11 cellular contexts compared by ENCODE assay signal in genomic region chr22:26485013-26485412, GRCh38. TPM values are rescaled to one million over a fixed set of nuclear protein-coding genes. Genes with fewer than 3 reads are reported as not detected.
A peak's percentile ranks its signal among the peaks of the same experiment; 100 is the strongest.
DNase-seq lines count a peak whose midpoint lies in the region; ATAC-seq and TF ChIP-seq lines count a peak whose summit lies in the region.
"Had no signal": no experiment of that assay in that cellular context is flagged by ENCODE, and none has a peak within 500 bp of the region (broad histone marks: within the 10 kb centered on the region; RNA-seq: fewer than 3 reads in every experiment).

No MANE protein-coding gene starts in this region.

- no peak for ATAC-seq in activated T-helper 17 cell treated with anti-CD3 and anti-CD28 coated beads, Interleukin-2, amount 50 U/mL, for 72 hours (replicated peaks)
- no peak for ATAC-seq in upper lobe of right lung

- H3K27me3 Mint-ChIP-seq in activated naive CD4-positive, alpha-beta T cell treated with anti-CD3 and anti-CD28 coated beads, Interleukin-2, amount 50 U/mL, for 24 hours: no peaks in the 10 kb centered on the region
- H3K27me3 Mint-ChIP-seq in activated T-helper 17 cell treated with anti-CD3 and anti-CD28 coated beads, Interleukin-2, amount 50 U/mL, for 72 hours: no peaks in the 10 kb centered on the region

- no peak overlapping the region for H3K9ac ChIP-seq in iPS-20b (ENCODE audit: low read depth, low read length)

- peaks cover 52% of the 10 kb centered on the region for H3K4me1 Mint-ChIP-seq in activated naive CD4-positive, alpha-beta T cell treated with anti-CD3 and anti-CD28 coated beads, Interleukin-2, amount 50 U/mL, for 24 hours
- H3K4me1 Mint-ChIP-seq in activated T-helper 17 cell treated with anti-CD3 and anti-CD28 coated beads, Interleukin-2, amount 50 U/mL, for 72 hours: peaks cover 37% of the 10 kb centered on the region

- H3K27ac ChIP-seq in iPS-20b (ENCODE audit: low read length): no peak overlapping the region
- H3K27ac ChIP-seq in upper lobe of right lung: peak overlapping the region; percentile 98

- TF ChIP-seq CTCF in upper lobe of right lung (IDR thresholded peaks at IDR 0.05): no peak

- peaks cover 6% of the 10 kb centered on the region; the same call in 1 of the 2 replicates for H3K4me1 ChIP-seq in iPS-20b (ENCODE audit: insufficient read depth, low read length)
- peaks cover 46% of the 10 kb centered on the region for H3K4me1 ChIP-seq in upper lobe of right lung

- peak overlapping the region; percentile 99; the same call in 1 of the 2 replicates for H3K4me3 ChIP-seq in iPS-20b (ENCODE audit: low read length)
- no peak overlapping the region for H3K4me3 ChIP-seq in upper lobe of right lung

- no peak for DNase-seq in activated naive CD4-positive, alpha-beta T cell (lab: John Stamatoyannopoulos, UW)
- no peak for DNase-seq in upper lobe of right lung
- DNase-seq in NCI-H82 (lab: John Stamatoyannopoulos, UW): no peak
- DNase-seq in GM19240 (ENCODE audit: insufficient read length, low spot score): no peak
- no peak for DNase-seq in NCI-H2081 treated with DMSO at 0.1 percent for 48 hours (lab: John Stamatoyannopoulos, UW)
- DNase-seq: activated gamma-delta T cell, KG1, SHP77 had no signal

- H3K36me3 Mint-ChIP-seq in activated naive CD4-positive, alpha-beta T cell treated with anti-CD3 and anti-CD28 coated beads, Interleukin-2, amount 50 U/mL, for 24 hours: peaks cover 9% of the 10 kb centered on the region
- H3K36me3 Mint-ChIP-seq in activated T-helper 17 cell treated with anti-CD3 and anti-CD28 coated beads, Interleukin-2, amount 50 U/mL, for 72 hours (ENCODE audit: low read depth): peaks cover 62% of the 10 kb centered on the region

- no peaks in the 10 kb centered on the region for H3K9me3 ChIP-seq in iPS-20b (ENCODE audit: insufficient read depth, low read depth, low read length)
- H3K9me3 ChIP-seq in upper lobe of right lung: no peaks in the 10 kb centered on the region

- H3K4me3 Mint-ChIP-seq in activated naive CD4-positive, alpha-beta T cell treated with anti-CD3 and anti-CD28 coated beads, Interleukin-2, amount 50 U/mL, for 24 hours: peak overlapping the region; percentile 97
- H3K4me3 Mint-ChIP-seq in activated T-helper 17 cell treated with anti-CD3 and anti-CD28 coated beads, Interleukin-2, amount 50 U/mL, for 72 hours: peak overlapping the region; percentile 91

- intact Hi-C loops in upper lobe of right lung (cut with DNase I): no loop called here

- peak overlapping the region; percentile 80 for H3K27ac Mint-ChIP-seq in activated naive CD4-positive, alpha-beta T cell treated with anti-CD3 and anti-CD28 coated beads, Interleukin-2, amount 50 U/mL, for 24 hours
- H3K27ac Mint-ChIP-seq in activated T-helper 17 cell treated with anti-CD3 and anti-CD28 coated beads, Interleukin-2, amount 50 U/mL, for 72 hours: peak overlapping the region; percentile 45

- H3K36me3 ChIP-seq in iPS-20b (ENCODE audit: insufficient read depth, low read depth, low read length) (peaks cover 60% of the 10 kb centered on the region), upper lobe of right lung (peaks cover 31% of the 10 kb centered on the region)

- H3K27me3 ChIP-seq in iPS-20b (ENCODE audit: insufficient read depth, low read length) (no peaks in the 10 kb centered on the region), upper lobe of right lung (no peaks in the 10 kb centered on the region)

- H3K9me3 Mint-ChIP-seq in activated naive CD4-positive, alpha-beta T cell treated with anti-CD3 and anti-CD28 coated beads, Interleukin-2, amount 50 U/mL, for 24 hours: no peaks in the 10 kb centered on the region
- H3K9me3 Mint-ChIP-seq in activated T-helper 17 cell treated with anti-CD3 and anti-CD28 coated beads, Interleukin-2, amount 50 U/mL, for 72 hours: no peaks in the 10 kb centered on the region

RNA-seq across cellular contexts. Expression of gene SRRD, which starts 1.3 kb away (rescaled TPM):
- total RNA-seq in activated T-helper 17 cell treated with anti-CD3 and anti-CD28 coated beads, Interleukin-2, amount 50 U/mL, for 72 hours: 10 to 100 TPM; 22.2 to 40.3 TPM
- 14.6 TPM for total RNA-seq in upper lobe of right lung

RNA-seq across cellular contexts. Expression of gene HPS4, which starts 1.4 kb away (rescaled TPM):
- total RNA-seq in activated T-helper 17 cell treated with anti-CD3 and anti-CD28 coated beads, Interleukin-2, amount 50 U/mL, for 72 hours: 10 to 100 TPM; 36.4 to 56.3 TPM
- 31.0 TPM for total RNA-seq in upper lobe of right lung

RNA-seq across cellular contexts. Expression of gene TFIP11, which starts 27.3 kb away (rescaled TPM):
- 10 to 100 TPM; 44.8 to 50.4 TPM for total RNA-seq in activated T-helper 17 cell treated with anti-CD3 and anti-CD28 coated beads, Interleukin-2, amount 50 U/mL, for 72 hours
- 33.1 TPM for total RNA-seq in upper lobe of right lung

RNA-seq across cellular contexts. Expression of gene ASPHD2, which starts 56.0 kb away (rescaled TPM):
- total RNA-seq in activated T-helper 17 cell treated with anti-CD3 and anti-CD28 coated beads, Interleukin-2, amount 50 U/mL, for 72 hours: 10 to 100 TPM; 13.2 to 20.2 TPM
- total RNA-seq in upper lobe of right lung: 1.2 TPM
